19 cellular contexts compared by ENCODE assay signal in the genomic region with DNA sequence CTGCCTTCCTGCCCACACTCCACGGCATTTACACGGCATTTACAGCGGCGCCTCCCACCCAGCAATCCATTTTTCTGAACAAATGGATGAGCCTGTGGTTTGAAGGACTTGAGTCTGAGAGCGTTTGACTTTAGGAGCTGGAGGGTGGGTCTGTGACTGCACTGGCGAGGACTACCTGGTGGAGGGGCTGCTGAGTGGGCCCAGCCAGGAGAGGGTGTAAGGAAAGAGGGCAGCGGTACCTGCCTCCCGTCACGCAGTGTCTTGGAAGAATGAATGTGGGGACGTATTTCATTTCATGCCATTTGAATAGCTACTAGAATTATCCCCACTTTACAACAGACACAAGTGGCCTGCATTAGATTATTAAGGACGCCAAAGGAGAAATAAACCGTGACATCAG.
A peak's percentile ranks its signal among the peaks of the same experiment; 100 is the strongest.
DNase-seq lines count a peak whose midpoint lies in the region; ATAC-seq, FAIRE-seq and TF ChIP-seq lines count a peak whose summit lies in the region.
"Had no signal": no experiment of that assay in that cellular context is flagged by ENCODE, and none has a peak within 500 bp of the region (broad histone marks: within the 10 kb centered on the region; RNA-seq: fewer than 3 reads in every experiment).

No MANE protein-coding gene starts in this region.

- ATAC-seq in heart right ventricle (peak in 4 of 8 donors; percentile 4 to 53 (median 38)), pancreas (no peak)
- ATAC-seq: stimulated activated memory B cell treated with anti-CD40 and anti-IgM and Interleukin-4, amounts not matched to agents 10 μg/mL and 1 μg/mL and 100 μg/mL, for 72 hours had no signal

- WGBS in heart right ventricle, 2 donors: 77 to 82% methylated on average over 12 of the region's 12 CpGs
- WGBS in pancreas, 2 donors: 92 to 93% methylated on average over 12 of the region's 12 CpGs

- peak; percentile 37 for DNase-seq in MM.1S
- DNase-seq in NCI-H69 (lab: John Stamatoyannopoulos, UW): peak; percentile 80
- no peak for DNase-seq in heart right ventricle
- no peak for DNase-seq in progenitor cell of endocrine pancreas (ENCODE audit: low spot score, unreplicated experiment)
- no peak for DNase-seq in pancreas
- DNase-seq in stimulated activated CD4-positive, alpha-beta T cell treated with anti-CD3 and anti-CD28 coated beads, Interleukin-2, amount 100 ng/mL, for 48 hours: no peak
- no peak for DNase-seq in amniotic stem cell (lab: John Stamatoyannopoulos, UW)
- DNase-seq: activated CD8-positive, alpha-beta memory T cell treated with anti-CD3 and anti-CD28 coated beads for 24 hours; effector CD4-positive, alpha-beta T cell; GDM1; IMR-90; naive B cell; NK-92 treated with Interleukin-12 subunit alpha and Interleukin-12 subunit beta, amount 100 ng/mL, for 24 hours had no signal

- peaks cover 18% of the 10 kb centered on the region for H3K4me1 Mint-ChIP-seq in progenitor cell of endocrine pancreas (ENCODE audit: low read depth)
- H3K4me1 Mint-ChIP-seq: CD4-positive, alpha-beta memory T cell; naive B cell; stimulated activated memory B cell treated with anti-CD40 and anti-IgM and Interleukin-4, amounts not matched to agents 10 μg/mL and 1 μg/mL and 100 μg/mL, for 72 hours had no signal

- peak overlapping the region; percentile 64; the same call in 1 of the 2 replicates for H2AFZ ChIP-seq in MM.1S (ENCODE audit: low read length)
- H2AFZ ChIP-seq: GM23248 had no signal

- H3K27me3 Mint-ChIP-seq in progenitor cell of endocrine pancreas: peaks cover 9% of the 10 kb centered on the region

- H3K36me3 ChIP-seq in MM.1S (replicated peaks; ENCODE audit: insufficient read depth, low read length) (no peaks in the 10 kb centered on the region), heart right ventricle (no peaks in the 10 kb centered on the region), pancreas (no peaks in the 10 kb centered on the region)

- H3K4me3 ChIP-seq in MM.1S (ENCODE audit: low read length) (peak overlapping the region; percentile 5), heart right ventricle (no peak overlapping the region), pancreas (no peak overlapping the region)
- H3K4me3 ChIP-seq: GM23248, SK-N-MC had no signal

- H3K9me2 ChIP-seq in MM.1S (replicated peaks; ENCODE audit: insufficient read depth, low read length): no peaks in the 10 kb centered on the region

- H3K9ac ChIP-seq in MM.1S (ENCODE audit: low read length): peak overlapping the region; percentile 65
- H3K9ac ChIP-seq: GM23248 had no signal

- H3K4me1 ChIP-seq in MM.1S (ENCODE audit: low read length) (peaks cover 21% of the 10 kb centered on the region), heart right ventricle (peaks cover 0 to 19% (median 9%) of the 10 kb centered on the region in 9 donors), pancreas (peaks cover 19 to 32% (median 19%) of the 10 kb centered on the region in 3 donors)

- H3K27me3 ChIP-seq in MM.1S (replicated peaks; ENCODE audit: insufficient read depth, low read length) (no peaks in the 10 kb centered on the region), heart right ventricle (no peaks in the 10 kb centered on the region), pancreas (no peaks in the 10 kb centered on the region)

- no peaks in the 10 kb centered on the region for H4K20me1 ChIP-seq in MM.1S (ENCODE audit: insufficient read depth, low read length)

- peak overlapping the region; percentile 65 for H3K27ac Mint-ChIP-seq in progenitor cell of endocrine pancreas
- H3K27ac Mint-ChIP-seq: naive B cell; stimulated activated memory B cell treated with anti-CD40 and anti-IgM and Interleukin-4, amounts not matched to agents 10 μg/mL and 1 μg/mL and 100 μg/mL, for 72 hours had no signal

- H3F3A ChIP-seq in MM.1S (ENCODE audit: insufficient read depth, low read length): peaks cover 21% of the 10 kb centered on the region

- no peaks in the 10 kb centered on the region for H3K9me3 Mint-ChIP-seq in progenitor cell of endocrine pancreas (ENCODE audit: low read depth)

- H3K4me2 ChIP-seq in MM.1S (ENCODE audit: low read depth, low read length): peak overlapping the region; percentile 53

- TF ChIP-seq CTCF in MM.1S (IDR thresholded peaks at IDR 0.05; ENCODE audit: low read length) (peak; percentile 14; the same call in 1 of the 2 replicates), heart right ventricle (IDR thresholded peaks at IDR 0.05) (no peak), progenitor cell of endocrine pancreas (IDR thresholded peaks at IDR 0.05; ENCODE audit: unreplicated experiment) (no peak), pancreas (IDR thresholded peaks at IDR 0.05) (no peak)

- intact Hi-C loops in heart right ventricle (cut with DNase I) (no loop called here), pancreas (cut with DNase I) (no loop called here)

- peak overlapping the region; percentile 91 for H3K27ac ChIP-seq in MM.1S (ENCODE audit: low read length)
- H3K27ac ChIP-seq in heart right ventricle: peak overlapping the region in 8 of 10 donors; percentile 35 to 80 (median 54)
- H3K27ac ChIP-seq in pancreas: peak overlapping the region in 2 of 4 donors; percentile 34 to 37
- H3K27ac ChIP-seq: GM23248, SK-N-MC had no signal

- H3K4me3 Mint-ChIP-seq in progenitor cell of endocrine pancreas (ENCODE audit: low read depth): no peak overlapping the region
- H3K4me3 Mint-ChIP-seq: brain; naive B cell; stimulated activated memory B cell treated with anti-CD40 and anti-IgM and Interleukin-4, amounts not matched to agents 10 μg/mL and 1 μg/mL and 100 μg/mL, for 72 hours had no signal

- H3K79me2 ChIP-seq in MM.1S (ENCODE audit: low read length): no peaks in the 10 kb centered on the region

- FAIRE-seq in pancreas (lab: Jason Lieb, UNC): no peak
- FAIRE-seq: keratinocyte had no signal

- no peaks in the 10 kb centered on the region for H3K9me3 ChIP-seq in MM.1S (replicated peaks; ENCODE audit: insufficient read depth, low read length)
- peaks cover 0 to 6% (median 0%) of the 10 kb centered on the region in 11 donors for H3K9me3 ChIP-seq in heart right ventricle
- no peaks in the 10 kb centered on the region for H3K9me3 ChIP-seq in pancreas

- H3K36me3 Mint-ChIP-seq in progenitor cell of endocrine pancreas (ENCODE audit: insufficient read depth): no peaks in the 10 kb centered on the region
- H3K36me3 Mint-ChIP-seq: brain; CD4-positive, alpha-beta memory T cell; naive B cell; stimulated activated memory B cell treated with anti-CD40 and anti-IgM and Interleukin-4, amounts not matched to agents 10 μg/mL and 1 μg/mL and 100 μg/mL, for 72 hours had no signal

Comparison
In these comparisons a context has a peak if more than half of its experiments do, and no peak if none do; other contexts are left out.
1. DNase-seq: peak in MM.1S (single experiment) and NCI-H69 (single experiment); none in heart right ventricle (0 of 2), progenitor cell of endocrine pancreas (single experiment), pancreas (0 of 6), stimulated activated CD4-positive, alpha-beta T cell treated with anti-CD3 and anti-CD28 coated beads, Interleukin-2, amount 100 ng/mL, for 48 hours (0 of 2) and amniotic stem cell (single experiment).